23 cellular contexts compared by ENCODE assay signal in genomic region chr9:135023816-135024405, GRCh38.
"Had no signal": no experiment of that assay in that cellular context is flagged by ENCODE, and none has a peak within 500 bp of the region (broad histone marks: within the 10 kb centered on the region; RNA-seq: fewer than 3 reads in every experiment).

No MANE protein-coding gene starts in this region.

- ATAC-seq: naive thymus-derived CD4-positive, alpha-beta T cell had no signal

- H3K9me3 Mint-ChIP-seq: activated B cell treated with CpG ODN at 0.5 μM for 24 hours; activated naive CD4-positive, alpha-beta T cell treated with anti-CD3 and anti-CD28 coated beads, Interleukin-2, amount 10 ng/mL, durations not matched to agents 7 days and 5 days; dendritic cell treated with granulocyte-macrophage colony-stimulating factor and Interleukin-4, amounts not matched to agents 40 ng/mL and 50 ng/mL, for 4 days; T-helper 1 cell treated with Interleukin-12 subunit alpha and Interleukin-12 subunit beta and Interleukin-4 antibody, amounts not matched to agents 30 μg/mL and 1 μg/mL, for 36 hours had no signal

- H3K4me3 ChIP-seq: cardiac muscle cell, hepatocyte, sigmoid colon, spleen, thoracic aorta, upper lobe of left lung had no signal

- H3K27ac Mint-ChIP-seq: activated B cell treated with CpG ODN at 0.5 μM for 24 hours; activated naive CD4-positive, alpha-beta T cell treated with anti-CD3 and anti-CD28 coated beads, Interleukin-2, amount 10 ng/mL, durations not matched to agents 7 days and 5 days; dendritic cell treated with granulocyte-macrophage colony-stimulating factor and Interleukin-4, amounts not matched to agents 40 ng/mL and 50 ng/mL, for 4 days; immature natural killer cell; naive thymus-derived CD4-positive, alpha-beta T cell; T-helper 1 cell treated with Interleukin-12 subunit alpha and Interleukin-12 subunit beta and Interleukin-4 antibody, amounts not matched to agents 30 μg/mL and 1 μg/mL, for 36 hours had no signal

- H3K4me2 ChIP-seq: hepatocyte had no signal

- H3K4me3 Mint-ChIP-seq: activated B cell treated with CpG ODN at 0.5 μM for 24 hours; activated naive CD4-positive, alpha-beta T cell treated with anti-CD3 and anti-CD28 coated beads, Interleukin-2, amount 10 ng/mL, durations not matched to agents 7 days and 5 days; dendritic cell treated with granulocyte-macrophage colony-stimulating factor and Interleukin-4, amounts not matched to agents 40 ng/mL and 50 ng/mL, for 4 days; immature natural killer cell; naive thymus-derived CD4-positive, alpha-beta T cell; neural crest cell; T-helper 1 cell treated with Interleukin-12 subunit alpha and Interleukin-12 subunit beta and Interleukin-4 antibody, amounts not matched to agents 30 μg/mL and 1 μg/mL, for 36 hours had no signal

- H3K79me2 ChIP-seq: hepatocyte had no signal

- H3K4me1 ChIP-seq: foreskin keratinocyte, sigmoid colon, spleen had no signal

- H3K36me3 Mint-ChIP-seq: activated naive CD4-positive, alpha-beta T cell treated with anti-CD3 and anti-CD28 coated beads, Interleukin-2, amount 10 ng/mL, durations not matched to agents 7 days and 5 days; immature natural killer cell; naive thymus-derived CD4-positive, alpha-beta T cell had no signal

- DNase-seq: activated B cell treated with CpG ODN at 0.5 μM for 24 hours; activated CD4-positive, alpha-beta T cell treated with anti-CD3 and anti-CD28 coated beads for 4 hours; activated CD4-positive, alpha-beta T cell treated with anti-CD3 and anti-CD28 coated beads, Interleukin-2, amount 50 U/mL, for 48 hours; activated CD8-positive, alpha-beta memory T cell treated with anti-CD3 and anti-CD28 coated beads, Interleukin-2, amount 50 U/mL, for 48 hours; activated naive CD4-positive, alpha-beta T cell treated with anti-CD3 and anti-CD28 coated beads, Interleukin-2, amount 10 ng/mL, durations not matched to agents 7 days and 5 days; activated T-cell treated with anti-CD3 and anti-CD28 coated beads, Interleukin-2, amount 50 U/mL, for 48 hours; effector CD4-positive, alpha-beta T cell; erythroblast; immature natural killer cell; naive thymus-derived CD4-positive, alpha-beta T cell; sigmoid colon; spleen; stimulated activated CD4-positive, alpha-beta T cell treated with anti-CD3 and anti-CD28 coated beads, Interleukin-4, amount 100 ng/mL, for 1 hour; stimulated activated naive CD4-positive, alpha-beta T cell; T1000 had no signal

- H3K4me1 Mint-ChIP-seq: activated B cell treated with CpG ODN at 0.5 μM for 24 hours; activated naive CD4-positive, alpha-beta T cell treated with anti-CD3 and anti-CD28 coated beads, Interleukin-2, amount 10 ng/mL, durations not matched to agents 7 days and 5 days; immature natural killer cell; naive thymus-derived CD4-positive, alpha-beta T cell had no signal

- H2AFZ ChIP-seq: hepatocyte had no signal

- H3K36me3 ChIP-seq: cardiac muscle cell, sigmoid colon, spleen, thoracic aorta, upper lobe of left lung had no signal

- H3K27me3 ChIP-seq: cardiac muscle cell, foreskin keratinocyte, hepatocyte, sigmoid colon, upper lobe of left lung had no signal

- H3K27ac ChIP-seq: cardiac muscle cell, foreskin keratinocyte, hepatocyte, sigmoid colon, spleen, thoracic aorta, upper lobe of left lung had no signal

- H3K9me3 ChIP-seq: sigmoid colon, spleen, thoracic aorta, upper lobe of left lung had no signal
